ENCODE assay signal across 20 cellular contexts in the genomic region with DNA sequence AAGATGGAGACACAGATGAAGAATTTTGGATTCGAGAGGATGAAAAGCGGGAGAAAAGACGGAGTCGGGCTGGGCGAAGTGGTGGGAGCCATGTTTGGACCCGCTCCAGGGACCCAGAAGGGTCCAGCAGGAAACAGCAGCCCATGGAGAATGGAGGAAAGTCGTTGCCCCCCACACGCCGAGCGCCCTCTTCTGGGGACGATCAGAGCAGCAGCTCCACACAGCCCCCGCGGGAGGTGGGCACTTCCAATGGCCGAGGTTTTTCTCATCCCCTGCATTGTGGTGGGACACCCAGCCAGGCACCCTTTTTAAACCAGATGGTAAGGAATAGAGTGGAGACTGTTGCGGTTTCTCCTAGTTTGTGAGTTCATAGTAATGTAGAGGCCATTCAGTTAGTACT. TPM values are rescaled to one million over a fixed set of nuclear protein-coding genes. Genes with fewer than 3 reads are reported as not detected.
DNase-seq lines count a peak whose midpoint lies in the region; ATAC-seq and TF ChIP-seq lines count a peak whose summit lies in the region.
"Had no signal": no experiment of that assay in that cellular context is flagged by ENCODE, and none has a peak within 500 bp of the region (broad histone marks: within the 10 kb centered on the region; RNA-seq: fewer than 3 reads in every experiment).

No MANE protein-coding gene starts in this region.

- no peak overlapping the region for H3K4me3 ChIP-seq in DND-41 (ENCODE audit: low read depth in 1 of 2, low read length in 2 of 2)
- no peak overlapping the region for H3K4me3 ChIP-seq in kidney epithelial cell (ENCODE audit: low read depth, low read length)
- H3K4me3 ChIP-seq: Peyer's patch had no signal

- no peak overlapping the region for H3K4me2 ChIP-seq in DND-41 (ENCODE audit: insufficient read depth, low read length)

- no peak overlapping the region for H2AFZ ChIP-seq in DND-41 (ENCODE audit: low read depth, low read length)

- H3K4me1 ChIP-seq in DND-41 (ENCODE audit: insufficient read depth, low read length) = no peaks in the 10 kb centered on the region
- H3K4me1 ChIP-seq: Peyer's patch had no signal

- no peaks in the 10 kb centered on the region for H3K9me3 ChIP-seq in DND-41 (ENCODE audit: insufficient read depth, low read length, severe bottlenecking)
- H3K9me3 ChIP-seq: Caco-2, Peyer's patch had no signal

- in situ Hi-C loops in GM13977 (cut with MboI; ENCODE audit: low pct_unique_long_range_greater_than_20kb, low sequenced_read_pairs, unreplicated experiment) = no loop called here
- in situ Hi-C loops in SK-MEL-5 (cut with HindIII; ENCODE audit: low pct_unique_long_range_greater_than_20kb, low sequenced_read_pairs) = no loop called here

- no peak overlapping the region for H3K27ac ChIP-seq in DND-41 (ENCODE audit: low read length)
- H3K27ac ChIP-seq: Peyer's patch had no signal

- no peaks in the 10 kb centered on the region; the same call in 1 of the 2 replicates for H4K20me1 ChIP-seq in DND-41 (ENCODE audit: insufficient read depth, low read length)

- H3K36me3 ChIP-seq in DND-41 (ENCODE audit: insufficient read depth, low read length) (no peaks in the 10 kb centered on the region), kidney epithelial cell (ENCODE audit: control insufficient read depth, insufficient read depth, low read length) (no peaks in the 10 kb centered on the region)
- H3K36me3 ChIP-seq: Peyer's patch had no signal

- TF ChIP-seq CTCF in DND-41 (IDR thresholded peaks at IDR 0.05; ENCODE audit: borderline replicate concordance, extremely low read depth, low read length, poor library complexity, severe bottlenecking) (peak; percentile 44), GM13977 (IDR thresholded peaks at IDR 0.05; ENCODE audit: extremely low read depth, insufficient read depth, missing control alignments) (peak; percentile 19), kidney epithelial cell (IDR thresholded peaks at IDR 0.05; ENCODE audit: insufficient read depth, low read length, poor library complexity, severe bottlenecking) (peak; percentile 26)

- no peak for ATAC-seq in DND-41 (ENCODE audit: insufficient read depth, low read depth)
- no peak for ATAC-seq in HG03520 (IDR thresholded peaks at IDR 0.05; ENCODE audit: unreplicated experiment)
- ATAC-seq: naive thymus-derived CD4-positive, alpha-beta T cell had no signal

- no peak overlapping the region for H3K9ac ChIP-seq in DND-41 (ENCODE audit: low read depth, low read length)

- DNase-seq in DND-41 = peak; percentile 8
- DNase-seq in GM13977 (ENCODE audit: low spot score) = no peak
- peak; percentile 37 for DNase-seq in SK-MEL-5 (ENCODE audit: low read depth, low spot score)
- DNase-seq in kidney epithelial cell (ENCODE audit: low read depth) = no peak
- no peak for DNase-seq in DMS153 (lab: John Stamatoyannopoulos, UW)
- no peak for DNase-seq in H4 (ENCODE audit: low spot score)
- no peak for DNase-seq in NCI-H146 treated with DMSO at 0.1 percent for 48 hours (lab: John Stamatoyannopoulos, UW; ENCODE audit: unreplicated experiment)
- DNase-seq: activated T-cell treated with anti-CD3 and anti-CD28 coated beads, Interleukin-2, amount 50 U/mL, for 24 hours; Caco-2; dermis blood vessel endothelial cell; erythroblast; GF-D8; mammary epithelial cell; naive thymus-derived CD4-positive, alpha-beta T cell; NCI-H2081; NCI-H526 treated with DMSO at 0.1 percent for 48 hours; Peyer's patch; posterior cingulate gyrus; small intestine had no signal

- H3K27me3 ChIP-seq in DND-41 (ENCODE audit: insufficient read depth, low read length, poor library complexity) = no peaks in the 10 kb centered on the region
- no peaks in the 10 kb centered on the region for H3K27me3 ChIP-seq in kidney epithelial cell (ENCODE audit: control insufficient read depth, insufficient read depth, low read length)
- H3K27me3 ChIP-seq: Peyer's patch had no signal

- H3K79me2 ChIP-seq in DND-41 (ENCODE audit: insufficient read depth, low read length) = no peaks in the 10 kb centered on the region

RNA-seq across cellular contexts. Expression of gene SLC25A18, which starts 22.8 kb away (rescaled TPM):
- 0.08 TPM in 1 of 2 replicates, not detected in the other for total RNA-seq in SK-MEL-5 (2014; rRNA removed; shearing (Covaris generic))
- not detected in 2 replicates for polyA plus RNA-seq in SK-MEL-5 (2015; cell fraction: cytosol; rRNA removed)
- polyA plus RNA-seq in SK-MEL-5 (2015; cell fraction: nucleus; rRNA removed) = not detected in 2 replicates
- total RNA-seq in kidney epithelial cell = 0.08 TPM in 1 of 2 replicates, not detected in the other
- 0.41 and 1.0 TPM in 2 replicates for total RNA-seq in H4 (2014; rRNA removed; shearing (Covaris generic))
- total RNA-seq: Caco-2; dermis blood vessel endothelial cell; naive thymus-derived CD4-positive, alpha-beta T cell had no signal

Comparison
In these comparisons a context has a peak if more than half of its experiments do, and no peak if none do; other contexts are left out.
1. DNase-seq: peak in DND-41 (single experiment) and SK-MEL-5 (single experiment); none in GM13977 (single experiment), kidney epithelial cell (single experiment), DMS153 (single experiment), H4 (single experiment) and NCI-H146 treated with DMSO at 0.1 percent for 48 hours (single experiment).
2. Peak in every context shown above with its lines, with median percentiles within 50 percentile points of each other: CTCF ChIP-seq.